1 cellular context compared by ENCODE assay signal in genomic region chr10:126216221-126216701, GRCh38.
TF ChIP-seq lines count a peak whose summit lies in the region.

No MANE protein-coding gene starts in this region.

TF ChIP-seq in H1, 55 proteins besides CTCF, POLR2A, EP300 and RAD21 (continued from another document):
- TF ChIP-seq CHD7 (IDR thresholded peaks at IDR 0.05; ENCODE audit: insufficient replicate concordance, low read length) = no peak
- TF ChIP-seq E2F6 (IDR thresholded peaks at IDR 0.05) = no peak
- TF ChIP-seq GTF2F1 (IDR thresholded peaks at IDR 0.05; ENCODE audit: borderline replicate concordance, low read depth, low read length) = no peak
- no peak for TF ChIP-seq ZNF274 (IDR thresholded peaks at IDR 0.05; ENCODE audit: borderline replicate concordance, extremely low read depth, low read length)
- no peak for TF ChIP-seq SP1 (IDR thresholded peaks at IDR 0.05; ENCODE audit: low read depth, low read length)
- no peak for TF ChIP-seq HDAC6 (IDR thresholded peaks at IDR 0.05; ENCODE audit: low read depth, low read length)
- no peak for TF ChIP-seq TBP (IDR thresholded peaks at IDR 0.05; ENCODE audit: low read depth, low read length)
- no peak for TF ChIP-seq ASH2L (IDR thresholded peaks at IDR 0.05; ENCODE audit: low read length)
- TF ChIP-seq BCL11A (IDR thresholded peaks at IDR 0.05; ENCODE audit: low read depth in 2 of 2, low read length in 2 of 2) = no peak
- no peak for TF ChIP-seq POU5F1 (IDR thresholded peaks at IDR 0.05; ENCODE audit: low read depth, low read length)
- no peak for TF ChIP-seq SIX5 (IDR thresholded peaks at IDR 0.05; ENCODE audit: low read depth, low read length)
TF ChIP-seq in H1: peak in this region for 0.
